In genomic region chr18:57927511-57927910, GRCh38 we compare ENCODE assay signal across 30 cellular contexts.
"Had no signal": no experiment of that assay in that cellular context is flagged by ENCODE, and none has a peak within 500 bp of the region (broad histone marks: within the 10 kb centered on the region; RNA-seq: fewer than 3 reads in every experiment).

No MANE protein-coding gene starts in this region.

- ATAC-seq: activated CD4-positive, alpha-beta T cell treated with anti-CD3 and anti-CD28 coated beads for 36 hours; activated CD8-positive, alpha-beta memory T cell treated with anti-CD3 and anti-CD28 coated beads, Interleukin-2, amount 10 ng/mL, durations not matched to agents 7 days and 5 days; activated CD8-positive, alpha-beta T cell treated with anti-CD3 and anti-CD28 coated beads, Interleukin-2, amount 10 ng/mL, durations not matched to agents 7 days and 5 days; esophagus mucosa had no signal

- H3K27ac Mint-ChIP-seq: activated CD4-positive, alpha-beta memory T cell treated with anti-CD3 and anti-CD28 coated beads for 36 hours; activated CD4-positive, alpha-beta T cell treated with anti-CD3 and anti-CD28 coated beads for 36 hours; activated CD4-positive, alpha-beta T cell treated with anti-CD3 and anti-CD28 coated beads, Interleukin-2, amount 10 ng/mL, durations not matched to agents 24 days and 14 days; activated CD8-positive, alpha-beta memory T cell treated with anti-CD3 and anti-CD28 coated beads, Interleukin-2, amount 10 ng/mL, durations not matched to agents 7 days and 5 days; activated CD8-positive, alpha-beta T cell treated with anti-CD3 and anti-CD28 coated beads, Interleukin-2, amount 10 ng/mL, durations not matched to agents 7 days and 5 days; activated naive CD4-positive, alpha-beta T cell treated with anti-CD3 and anti-CD28 coated beads, Interleukin-2, amount 10 ng/mL, durations not matched to agents 7 days and 5 days; activated naive CD8-positive, alpha-beta T cell; activated T-helper 1 cell treated with anti-CD3 and anti-CD28 coated beads, Interleukin-12 subunit alpha, Interleukin-12 subunit beta, Interleukin-2, Interleukin-4 antibody, amounts not matched to agents 30 ng/mL and 10 ng/mL and 1 ng/mL, durations not matched to agents 14 hours and 24 hours and 36 hours; activated T-helper 2 cell treated with anti-CD3 and anti-CD28 coated beads, Interferon-gamma antibody, Interleukin-2, Interleukin-4, amounts not matched to agents 10 μg/mL and 5 μg/mL and 100 μg/mL, durations not matched to agents 14 hours and 24 hours and 36 hours; endodermal cell had no signal

- H3K9me3 Mint-ChIP-seq: activated CD4-positive, alpha-beta memory T cell treated with anti-CD3 and anti-CD28 coated beads for 36 hours; activated CD4-positive, alpha-beta T cell treated with anti-CD3 and anti-CD28 coated beads, Interleukin-2, amount 10 ng/mL, durations not matched to agents 24 days and 14 days; activated naive CD4-positive, alpha-beta T cell treated with anti-CD3 and anti-CD28 coated beads, Interleukin-2, amount 10 ng/mL, durations not matched to agents 7 days and 5 days; activated T-helper 1 cell treated with anti-CD3 and anti-CD28 coated beads, Interleukin-12 subunit alpha, Interleukin-12 subunit beta, Interleukin-2, Interleukin-4 antibody, amounts not matched to agents 30 ng/mL and 10 ng/mL and 1 ng/mL, durations not matched to agents 14 hours and 24 hours and 36 hours; activated T-helper 2 cell treated with anti-CD3 and anti-CD28 coated beads, Interferon-gamma antibody, Interleukin-2, Interleukin-4, amounts not matched to agents 10 μg/mL and 5 μg/mL and 100 μg/mL, durations not matched to agents 14 hours and 24 hours and 36 hours; endodermal cell had no signal

- H3K27ac ChIP-seq: adrenal gland, ascending aorta, breast epithelium, cardiac muscle cell, colonic mucosa had no signal

- H3K4me3 ChIP-seq: adrenal gland, ascending aorta, breast epithelium, cardiac muscle cell, colonic mucosa had no signal

- H3K36me3 Mint-ChIP-seq: activated CD4-positive, alpha-beta memory T cell treated with anti-CD3 and anti-CD28 coated beads for 36 hours; activated CD8-positive, alpha-beta memory T cell treated with anti-CD3 and anti-CD28 coated beads, Interleukin-2, amount 10 ng/mL, durations not matched to agents 7 days and 5 days; activated naive CD4-positive, alpha-beta T cell treated with anti-CD3 and anti-CD28 coated beads, Interleukin-2, amount 10 ng/mL, durations not matched to agents 7 days and 5 days; activated naive CD8-positive, alpha-beta T cell; brain had no signal

- H3K27me3 ChIP-seq: adrenal gland, ascending aorta, breast epithelium, cardiac muscle cell, colonic mucosa had no signal

- H3K9me3 ChIP-seq: adrenal gland, ascending aorta, breast epithelium, colonic mucosa had no signal

- H3K4me1 ChIP-seq: ascending aorta, breast epithelium had no signal

- H3K27me3 Mint-ChIP-seq: activated CD4-positive, alpha-beta T cell treated with anti-CD3 and anti-CD28 coated beads, Interleukin-2, amount 10 ng/mL, durations not matched to agents 24 days and 14 days; activated naive CD4-positive, alpha-beta T cell treated with anti-CD3 and anti-CD28 coated beads, Interleukin-2, amount 10 ng/mL, durations not matched to agents 7 days and 5 days; brain had no signal

- H3K4me1 Mint-ChIP-seq: activated CD4-positive, alpha-beta T cell treated with anti-CD3 and anti-CD28 coated beads for 36 hours; activated CD8-positive, alpha-beta memory T cell treated with anti-CD3 and anti-CD28 coated beads, Interleukin-2, amount 10 ng/mL, durations not matched to agents 7 days and 5 days; endodermal cell had no signal

- H3K4me3 Mint-ChIP-seq: activated CD4-positive, alpha-beta memory T cell treated with anti-CD3 and anti-CD28 coated beads for 36 hours; activated CD4-positive, alpha-beta T cell treated with anti-CD3 and anti-CD28 coated beads for 36 hours; activated CD4-positive, alpha-beta T cell treated with anti-CD3 and anti-CD28 coated beads, Interleukin-2, amount 10 ng/mL, durations not matched to agents 24 days and 14 days; activated CD8-positive, alpha-beta memory T cell treated with anti-CD3 and anti-CD28 coated beads, Interleukin-2, amount 10 ng/mL, durations not matched to agents 7 days and 5 days; activated CD8-positive, alpha-beta T cell treated with anti-CD3 and anti-CD28 coated beads, Interleukin-2, amount 10 ng/mL, durations not matched to agents 7 days and 5 days; activated naive CD4-positive, alpha-beta T cell treated with anti-CD3 and anti-CD28 coated beads, Interleukin-2, amount 10 ng/mL, durations not matched to agents 7 days and 5 days; activated naive CD8-positive, alpha-beta T cell; activated T-helper 1 cell treated with anti-CD3 and anti-CD28 coated beads, Interleukin-12 subunit alpha, Interleukin-12 subunit beta, Interleukin-2, Interleukin-4 antibody, amounts not matched to agents 30 ng/mL and 10 ng/mL and 1 ng/mL, durations not matched to agents 14 hours and 24 hours and 36 hours; brain; endodermal cell had no signal

- H3K36me3 ChIP-seq: adrenal gland, ascending aorta, breast epithelium, cardiac muscle cell, colonic mucosa had no signal

- DNase-seq: activated CD4-positive, alpha-beta memory T cell treated with anti-CD3 and anti-CD28 coated beads for 36 hours; activated CD4-positive, alpha-beta T cell treated with anti-CD3 and anti-CD28 coated beads for 36 hours; activated CD4-positive, alpha-beta T cell treated with anti-CD3 and anti-CD28 coated beads, Interleukin-2, amount 10 ng/mL, durations not matched to agents 24 days and 14 days; activated CD4-positive, CD25-positive, alpha-beta regulatory T cell; activated CD4-positive, CD25-positive, alpha-beta regulatory T cell treated with anti-CD3 and anti-CD28 coated beads, Interleukin-2, amount 50 U/mL, for 72 hours; activated CD8-positive, alpha-beta memory T cell treated with anti-CD3 and anti-CD28 coated beads, Interleukin-2, amount 10 ng/mL, durations not matched to agents 7 days and 5 days; activated CD8-positive, alpha-beta memory T cell treated with anti-CD3 and anti-CD28 coated beads, Interleukin-2, amount 50 U/mL, for 4 hours; activated CD8-positive, alpha-beta T cell treated with anti-CD3 and anti-CD28 coated beads, Interleukin-2, amount 10 ng/mL, durations not matched to agents 7 days and 5 days; activated effector memory CD4-positive, alpha-beta T cell treated with anti-CD3 and anti-CD28 coated beads, Interleukin-2, amount 50 U/mL, for 16 hours; activated naive CD4-positive, alpha-beta T cell treated with anti-CD3 and anti-CD28 coated beads, Interleukin-2, amount 10 ng/mL, durations not matched to agents 7 days and 5 days; activated T-cell treated with anti-CD3 and anti-CD28 coated beads, Interleukin-2, amount 50 U/mL, for 1 hour; activated T-cell treated with anti-CD3 and anti-CD28 coated beads, Interleukin-2, amount 50 U/mL, for 48 hours; adrenal gland; central memory CD4-positive, alpha-beta T cell; cerebellar nuclear complex; colonic mucosa; effector memory CD4-positive, alpha-beta T cell; endodermal cell; foreskin fibroblast; head of caudate nucleus; T-helper 2 cell had no signal

- FAIRE-seq: frontal cortex had no signal
